In the genomic region with DNA sequence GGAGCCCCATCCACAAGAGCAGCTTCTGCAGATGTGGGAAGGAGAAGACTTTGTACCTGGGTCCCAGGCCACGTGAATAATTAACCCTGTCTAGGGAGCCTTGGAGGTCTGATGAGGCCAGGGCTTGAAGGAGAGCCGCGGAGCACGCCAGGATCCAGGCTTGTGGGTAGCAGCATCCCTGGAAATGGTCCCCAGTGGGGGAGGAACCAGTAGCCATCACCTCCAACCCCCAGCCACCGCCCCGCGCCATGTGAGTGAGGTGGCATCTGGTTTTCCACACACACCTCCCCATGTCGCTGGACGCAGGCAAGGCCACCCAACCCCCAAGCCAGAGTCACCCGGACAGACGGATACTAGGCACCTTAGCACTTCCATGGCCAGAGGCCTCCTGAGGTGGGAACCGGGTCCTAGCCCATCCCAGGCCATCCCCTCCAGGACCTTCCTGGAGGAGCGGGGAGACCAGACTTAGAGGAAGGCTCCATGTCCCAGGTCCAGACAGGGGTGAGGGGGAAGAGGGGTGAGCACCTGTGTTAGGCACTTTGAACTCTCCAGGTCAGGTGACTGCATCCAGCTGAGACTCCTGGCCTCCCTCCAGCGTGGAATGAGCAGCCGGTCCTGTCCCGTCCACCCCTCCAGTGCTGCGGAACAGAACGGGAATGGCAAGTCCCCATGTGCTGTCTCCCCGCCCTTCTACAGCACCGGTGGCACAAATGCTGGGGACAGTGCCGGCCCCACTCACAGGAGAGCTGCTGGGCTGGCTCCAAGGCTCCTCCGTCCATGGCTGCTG, we compare ENCODE assay signal across 1 cellular context.
TF ChIP-seq lines count a peak whose summit lies in the region.

No MANE protein-coding gene starts in this region.

TF ChIP-seq in HepG2, 621 proteins besides CTCF, POLR2A, EP300 and RAD21 (continued from another document and continues in another):
- TF ChIP-seq, protein P1, sequence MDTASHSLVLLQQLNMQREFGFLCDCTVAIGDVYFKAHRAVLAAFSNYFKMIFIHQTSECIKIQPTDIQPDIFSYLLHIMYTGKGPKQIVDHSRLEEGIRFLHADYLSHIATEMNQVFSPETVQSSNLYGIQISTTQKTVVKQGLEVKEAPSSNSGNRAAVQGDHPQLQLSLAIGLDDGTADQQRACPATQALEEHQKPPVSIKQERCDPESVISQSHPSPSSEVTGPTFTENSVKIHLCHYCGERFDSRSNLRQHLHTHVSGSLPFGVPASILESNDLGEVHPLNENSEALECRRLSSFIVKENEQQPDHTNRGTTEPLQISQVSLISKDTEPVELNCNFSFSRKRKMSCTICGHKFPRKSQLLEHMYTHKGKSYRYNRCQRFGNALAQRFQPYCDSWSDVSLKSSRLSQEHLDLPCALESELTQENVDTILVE (CRISPR knock-in tag; IDR thresholded peaks at IDR 0.05): no peak
- TF ChIP-seq IKZF1 (IDR thresholded peaks at IDR 0.05): no peak
- no peak for TF ChIP-seq SETDB1 (CRISPR knock-in tag; IDR thresholded peaks at IDR 0.05; ENCODE audit: borderline replicate concordance)
- no peak for TF ChIP-seq SIX1 (CRISPR knock-in tag; IDR thresholded peaks at IDR 0.05; ENCODE audit: borderline replicate concordance)
- TF ChIP-seq, protein P2, sequence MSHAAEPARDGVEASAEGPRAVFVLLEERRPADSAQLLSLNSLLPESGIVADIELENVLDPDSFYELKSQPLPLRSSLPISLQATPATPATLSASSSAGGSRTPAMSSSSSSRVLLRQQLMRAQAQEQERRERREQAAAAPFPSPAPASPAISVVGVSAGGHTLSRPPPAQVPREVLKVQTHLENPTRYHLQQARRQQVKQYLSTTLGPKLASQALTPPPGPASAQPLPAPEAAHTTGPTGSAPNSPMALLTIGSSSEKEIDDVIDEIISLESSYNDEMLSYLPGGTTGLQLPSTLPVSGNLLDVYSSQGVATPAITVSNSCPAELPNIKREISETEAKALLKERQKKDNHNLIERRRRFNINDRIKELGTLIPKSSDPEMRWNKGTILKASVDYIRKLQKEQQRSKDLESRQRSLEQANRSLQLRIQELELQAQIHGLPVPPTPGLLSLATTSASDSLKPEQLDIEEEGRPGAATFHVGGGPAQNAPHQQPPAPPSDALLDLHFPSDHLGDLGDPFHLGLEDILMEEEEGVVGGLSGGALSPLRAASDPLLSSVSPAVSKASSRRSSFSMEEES (CRISPR knock-in tag; IDR thresholded peaks at IDR 0.05): peak; percentile 62
- no peak for TF ChIP-seq ZNF121 (CRISPR knock-in tag; IDR thresholded peaks at IDR 0.05)
- TF ChIP-seq JUND (CRISPR knock-in tag; IDR thresholded peaks at IDR 0.05): no peak
- TF ChIP-seq, protein P3, sequence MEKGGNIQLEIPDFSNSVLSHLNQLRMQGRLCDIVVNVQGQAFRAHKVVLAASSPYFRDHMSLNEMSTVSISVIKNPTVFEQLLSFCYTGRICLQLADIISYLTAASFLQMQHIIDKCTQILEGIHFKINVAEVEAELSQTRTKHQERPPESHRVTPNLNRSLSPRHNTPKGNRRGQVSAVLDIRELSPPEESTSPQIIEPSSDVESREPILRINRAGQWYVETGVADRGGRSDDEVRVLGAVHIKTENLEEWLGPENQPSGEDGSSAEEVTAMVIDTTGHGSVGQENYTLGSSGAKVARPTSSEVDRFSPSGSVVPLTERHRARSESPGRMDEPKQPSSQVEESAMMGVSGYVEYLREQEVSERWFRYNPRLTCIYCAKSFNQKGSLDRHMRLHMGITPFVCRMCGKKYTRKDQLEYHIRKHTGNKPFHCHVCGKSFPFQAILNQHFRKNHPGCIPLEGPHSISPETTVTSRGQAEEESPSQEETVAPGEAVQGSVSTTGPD (CRISPR knock-in tag; IDR thresholded peaks at IDR 0.05): no peak
- TF ChIP-seq, protein P4, sequence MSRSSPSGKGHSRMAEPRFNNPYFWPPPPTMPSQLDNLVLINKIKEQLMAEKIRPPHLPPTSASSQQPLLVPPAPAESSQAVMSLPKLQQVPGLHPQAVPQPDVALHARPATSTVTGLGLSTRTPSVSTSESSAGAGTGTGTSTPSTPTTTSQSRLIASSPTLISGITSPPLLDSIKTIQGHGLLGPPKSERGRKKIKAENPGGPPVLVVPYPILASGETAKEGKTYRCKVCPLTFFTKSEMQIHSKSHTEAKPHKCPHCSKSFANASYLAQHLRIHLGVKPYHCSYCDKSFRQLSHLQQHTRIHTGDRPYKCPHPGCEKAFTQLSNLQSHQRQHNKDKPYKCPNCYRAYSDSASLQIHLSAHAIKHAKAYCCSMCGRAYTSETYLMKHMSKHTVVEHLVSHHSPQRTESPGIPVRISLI (CRISPR knock-in tag; IDR thresholded peaks at IDR 0.05; ENCODE audit: borderline replicate concordance): no peak
- TF ChIP-seq, protein P5, sequence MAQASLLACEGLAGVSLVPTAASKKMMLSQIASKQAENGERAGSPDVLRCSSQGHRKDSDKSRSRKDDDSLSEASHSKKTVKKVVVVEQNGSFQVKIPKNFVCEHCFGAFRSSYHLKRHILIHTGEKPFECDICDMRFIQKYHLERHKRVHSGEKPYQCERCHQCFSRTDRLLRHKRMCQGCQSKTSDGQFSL (CRISPR knock-in tag; IDR thresholded peaks at IDR 0.05): no peak
- TF ChIP-seq, protein P6, sequence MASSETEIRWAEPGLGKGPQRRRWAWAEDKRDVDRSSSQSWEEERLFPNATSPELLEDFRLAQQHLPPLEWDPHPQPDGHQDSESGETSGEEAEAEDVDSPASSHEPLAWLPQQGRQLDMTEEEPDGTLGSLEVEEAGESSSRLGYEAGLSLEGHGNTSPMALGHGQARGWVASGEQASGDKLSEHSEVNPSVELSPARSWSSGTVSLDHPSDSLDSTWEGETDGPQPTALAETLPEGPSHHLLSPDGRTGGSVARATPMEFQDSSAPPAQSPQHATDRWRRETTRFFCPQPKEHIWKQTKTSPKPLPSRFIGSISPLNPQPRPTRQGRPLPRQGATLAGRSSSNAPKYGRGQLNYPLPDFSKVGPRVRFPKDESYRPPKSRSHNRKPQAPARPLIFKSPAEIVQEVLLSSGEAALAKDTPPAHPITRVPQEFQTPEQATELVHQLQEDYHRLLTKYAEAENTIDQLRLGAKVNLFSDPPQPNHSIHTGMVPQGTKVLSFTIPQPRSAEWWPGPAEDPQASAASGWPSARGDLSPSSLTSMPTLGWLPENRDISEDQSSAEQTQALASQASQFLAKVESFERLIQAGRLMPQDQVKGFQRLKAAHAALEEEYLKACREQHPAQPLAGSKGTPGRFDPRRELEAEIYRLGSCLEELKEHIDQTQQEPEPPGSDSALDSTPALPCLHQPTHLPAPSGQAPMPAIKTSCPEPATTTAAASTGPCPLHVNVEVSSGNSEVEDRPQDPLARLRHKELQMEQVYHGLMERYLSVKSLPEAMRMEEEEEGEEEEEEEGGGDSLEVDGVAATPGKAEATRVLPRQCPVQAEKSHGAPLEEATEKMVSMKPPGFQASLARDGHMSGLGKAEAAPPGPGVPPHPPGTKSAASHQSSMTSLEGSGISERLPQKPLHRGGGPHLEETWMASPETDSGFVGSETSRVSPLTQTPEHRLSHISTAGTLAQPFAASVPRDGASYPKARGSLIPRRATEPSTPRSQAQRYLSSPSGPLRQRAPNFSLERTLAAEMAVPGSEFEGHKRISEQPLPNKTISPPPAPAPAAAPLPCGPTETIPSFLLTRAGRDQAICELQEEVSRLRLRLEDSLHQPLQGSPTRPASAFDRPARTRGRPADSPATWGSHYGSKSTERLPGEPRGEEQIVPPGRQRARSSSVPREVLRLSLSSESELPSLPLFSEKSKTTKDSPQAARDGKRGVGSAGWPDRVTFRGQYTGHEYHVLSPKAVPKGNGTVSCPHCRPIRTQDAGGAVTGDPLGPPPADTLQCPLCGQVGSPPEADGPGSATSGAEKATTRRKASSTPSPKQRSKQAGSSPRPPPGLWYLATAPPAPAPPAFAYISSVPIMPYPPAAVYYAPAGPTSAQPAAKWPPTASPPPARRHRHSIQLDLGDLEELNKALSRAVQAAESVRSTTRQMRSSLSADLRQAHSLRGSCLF (CRISPR knock-in tag; IDR thresholded peaks at IDR 0.05; ENCODE audit: borderline replicate concordance): no peak
- TF ChIP-seq ZNF660 (CRISPR knock-in tag; IDR thresholded peaks at IDR 0.05; ENCODE audit: borderline replicate concordance, low read depth): no peak
- no peak for TF ChIP-seq SOX13 (IDR thresholded peaks at IDR 0.05)
- no peak for TF ChIP-seq SOX13 (CRISPR knock-in tag; conservative IDR thresholded peaks at IDR 0.05 in 1 of 2, IDR thresholded peaks at IDR 0.05 in 1 of 2)
- TF ChIP-seq ZNF451 (CRISPR knock-in tag; IDR thresholded peaks at IDR 0.05): no peak
- TF ChIP-seq, protein P7, sequence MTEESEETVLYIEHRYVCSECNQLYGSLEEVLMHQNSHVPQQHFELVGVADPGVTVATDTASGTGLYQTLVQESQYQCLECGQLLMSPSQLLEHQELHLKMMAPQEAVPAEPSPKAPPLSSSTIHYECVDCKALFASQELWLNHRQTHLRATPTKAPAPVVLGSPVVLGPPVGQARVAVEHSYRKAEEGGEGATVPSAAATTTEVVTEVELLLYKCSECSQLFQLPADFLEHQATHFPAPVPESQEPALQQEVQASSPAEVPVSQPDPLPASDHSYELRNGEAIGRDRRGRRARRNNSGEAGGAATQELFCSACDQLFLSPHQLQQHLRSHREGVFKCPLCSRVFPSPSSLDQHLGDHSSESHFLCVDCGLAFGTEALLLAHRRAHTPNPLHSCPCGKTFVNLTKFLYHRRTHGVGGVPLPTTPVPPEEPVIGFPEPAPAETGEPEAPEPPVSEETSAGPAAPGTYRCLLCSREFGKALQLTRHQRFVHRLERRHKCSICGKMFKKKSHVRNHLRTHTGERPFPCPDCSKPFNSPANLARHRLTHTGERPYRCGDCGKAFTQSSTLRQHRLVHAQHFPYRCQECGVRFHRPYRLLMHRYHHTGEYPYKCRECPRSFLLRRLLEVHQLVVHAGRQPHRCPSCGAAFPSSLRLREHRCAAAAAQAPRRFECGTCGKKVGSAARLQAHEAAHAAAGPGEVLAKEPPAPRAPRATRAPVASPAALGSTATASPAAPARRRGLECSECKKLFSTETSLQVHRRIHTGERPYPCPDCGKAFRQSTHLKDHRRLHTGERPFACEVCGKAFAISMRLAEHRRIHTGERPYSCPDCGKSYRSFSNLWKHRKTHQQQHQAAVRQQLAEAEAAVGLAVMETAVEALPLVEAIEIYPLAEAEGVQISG (CRISPR knock-in tag; IDR thresholded peaks at IDR 0.05): no peak
- no peak for TF ChIP-seq POGZ (CRISPR knock-in tag; IDR thresholded peaks at IDR 0.05)
- TF ChIP-seq, protein P8, sequence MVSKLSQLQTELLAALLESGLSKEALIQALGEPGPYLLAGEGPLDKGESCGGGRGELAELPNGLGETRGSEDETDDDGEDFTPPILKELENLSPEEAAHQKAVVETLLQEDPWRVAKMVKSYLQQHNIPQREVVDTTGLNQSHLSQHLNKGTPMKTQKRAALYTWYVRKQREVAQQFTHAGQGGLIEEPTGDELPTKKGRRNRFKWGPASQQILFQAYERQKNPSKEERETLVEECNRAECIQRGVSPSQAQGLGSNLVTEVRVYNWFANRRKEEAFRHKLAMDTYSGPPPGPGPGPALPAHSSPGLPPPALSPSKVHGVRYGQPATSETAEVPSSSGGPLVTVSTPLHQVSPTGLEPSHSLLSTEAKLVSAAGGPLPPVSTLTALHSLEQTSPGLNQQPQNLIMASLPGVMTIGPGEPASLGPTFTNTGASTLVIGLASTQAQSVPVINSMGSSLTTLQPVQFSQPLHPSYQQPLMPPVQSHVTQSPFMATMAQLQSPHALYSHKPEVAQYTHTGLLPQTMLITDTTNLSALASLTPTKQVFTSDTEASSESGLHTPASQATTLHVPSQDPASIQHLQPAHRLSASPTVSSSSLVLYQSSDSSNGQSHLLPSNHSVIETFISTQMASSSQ (IDR thresholded peaks at IDR 0.05; ENCODE audit: low read depth): peak; percentile 63; the same call in 1 of the 2 replicates
- TF ChIP-seq, protein P8 (CRISPR knock-in tag; IDR thresholded peaks at IDR 0.05; ENCODE audit: borderline replicate concordance): peak; percentile 79; the same call in 1 of the 2 replicates
- TF ChIP-seq, protein P9, sequence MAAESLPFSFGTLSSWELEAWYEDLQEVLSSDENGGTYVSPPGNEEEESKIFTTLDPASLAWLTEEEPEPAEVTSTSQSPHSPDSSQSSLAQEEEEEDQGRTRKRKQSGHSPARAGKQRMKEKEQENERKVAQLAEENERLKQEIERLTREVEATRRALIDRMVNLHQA (CRISPR knock-in tag; IDR thresholded peaks at IDR 0.05): no peak
- no peak for TF ChIP-seq NFIB (CRISPR knock-in tag; IDR thresholded peaks at IDR 0.05; ENCODE audit: borderline replicate concordance)
- no peak for TF ChIP-seq PITX1 (CRISPR knock-in tag; IDR thresholded peaks at IDR 0.05)
- 0 out of 2 replicates have a peak, but pooled peaks have one; percentile 41 for TF ChIP-seq CHCHD3 (CRISPR knock-in tag; IDR thresholded peaks at IDR 0.05)
